Comparison of ENCODE assay signal across 2 cellular contexts in the genomic region with DNA sequence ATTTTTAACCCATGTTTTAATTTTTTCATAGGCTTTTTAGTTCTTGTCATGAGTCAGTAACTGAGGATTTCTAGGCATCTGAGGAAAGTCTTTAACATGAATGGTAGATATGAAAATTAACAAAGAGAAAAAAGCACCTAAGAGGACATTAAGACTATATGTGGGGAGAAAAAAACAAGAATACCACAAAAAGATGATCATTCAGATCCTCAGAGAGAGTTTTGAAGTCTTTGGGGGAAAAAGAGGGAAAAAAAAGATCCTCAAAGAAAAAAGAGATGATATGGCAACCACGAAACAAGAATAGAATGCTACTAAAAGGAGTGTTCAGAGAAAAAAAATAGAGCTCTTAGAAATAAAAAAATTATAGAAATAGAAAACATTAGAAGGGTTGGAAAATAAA.
A peak's percentile ranks its signal among the peaks of the same experiment; 100 is the strongest.
TF ChIP-seq lines count a peak whose summit lies in the region.

No MANE protein-coding gene starts in this region.

TF ChIP-seq in HepG2, 621 proteins besides CTCF, POLR2A, EP300 and RAD21:
- TF ChIP-seq ETV5 (CRISPR knock-in tag; IDR thresholded peaks at IDR 0.05; ENCODE audit: borderline replicate concordance) (no peak), ZNF777 (CRISPR knock-in tag; IDR thresholded peaks at IDR 0.05) (no peak), ATF7 (IDR thresholded peaks at IDR 0.05) (peak; percentile 25; the same call in 1 of the 2 replicates), ATF7 (CRISPR knock-in tag; IDR thresholded peaks at IDR 0.05) (no peak), ZNF556 (CRISPR knock-in tag; IDR thresholded peaks at IDR 0.05; ENCODE audit: borderline replicate concordance) (no peak), SMARCE1 (IDR thresholded peaks at IDR 0.05; ENCODE audit: borderline replicate concordance) (no peak)
- TF ChIP-seq, protein P1, sequence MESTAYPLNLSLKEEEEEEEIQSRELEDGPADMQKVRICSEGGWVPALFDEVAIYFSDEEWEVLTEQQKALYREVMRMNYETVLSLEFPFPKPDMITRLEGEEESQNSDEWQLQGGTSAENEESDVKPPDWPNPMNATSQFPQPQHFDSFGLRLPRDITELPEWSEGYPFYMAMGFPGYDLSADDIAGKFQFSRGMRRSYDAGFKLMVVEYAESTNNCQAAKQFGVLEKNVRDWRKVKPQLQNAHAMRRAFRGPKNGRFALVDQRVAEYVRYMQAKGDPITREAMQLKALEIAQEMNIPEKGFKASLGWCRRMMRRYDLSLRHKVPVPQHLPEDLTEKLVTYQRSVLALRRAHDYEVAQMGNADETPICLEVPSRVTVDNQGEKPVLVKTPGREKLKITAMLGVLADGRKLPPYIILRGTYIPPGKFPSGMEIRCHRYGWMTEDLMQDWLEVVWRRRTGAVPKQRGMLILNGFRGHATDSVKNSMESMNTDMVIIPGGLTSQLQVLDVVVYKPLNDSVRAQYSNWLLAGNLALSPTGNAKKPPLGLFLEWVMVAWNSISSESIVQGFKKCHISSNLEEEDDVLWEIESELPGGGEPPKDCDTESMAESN (CRISPR knock-in tag; conservative IDR thresholded peaks at IDR 0.05) = no peak

TF ChIP-seq in K562, 482 proteins besides CTCF, POLR2A, EP300 and RAD21:
- TF ChIP-seq, protein P2, sequence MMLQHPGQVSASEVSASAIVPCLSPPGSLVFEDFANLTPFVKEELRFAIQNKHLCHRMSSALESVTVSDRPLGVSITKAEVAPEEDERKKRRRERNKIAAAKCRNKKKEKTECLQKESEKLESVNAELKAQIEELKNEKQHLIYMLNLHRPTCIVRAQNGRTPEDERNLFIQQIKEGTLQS (IDR thresholded peaks at IDR 0.05) = peak; percentile 56
- TF ChIP-seq, protein P2 (CRISPR knock-in tag; conservative IDR thresholded peaks at IDR 0.05) = no peak
- TF ChIP-seq, protein P3, sequence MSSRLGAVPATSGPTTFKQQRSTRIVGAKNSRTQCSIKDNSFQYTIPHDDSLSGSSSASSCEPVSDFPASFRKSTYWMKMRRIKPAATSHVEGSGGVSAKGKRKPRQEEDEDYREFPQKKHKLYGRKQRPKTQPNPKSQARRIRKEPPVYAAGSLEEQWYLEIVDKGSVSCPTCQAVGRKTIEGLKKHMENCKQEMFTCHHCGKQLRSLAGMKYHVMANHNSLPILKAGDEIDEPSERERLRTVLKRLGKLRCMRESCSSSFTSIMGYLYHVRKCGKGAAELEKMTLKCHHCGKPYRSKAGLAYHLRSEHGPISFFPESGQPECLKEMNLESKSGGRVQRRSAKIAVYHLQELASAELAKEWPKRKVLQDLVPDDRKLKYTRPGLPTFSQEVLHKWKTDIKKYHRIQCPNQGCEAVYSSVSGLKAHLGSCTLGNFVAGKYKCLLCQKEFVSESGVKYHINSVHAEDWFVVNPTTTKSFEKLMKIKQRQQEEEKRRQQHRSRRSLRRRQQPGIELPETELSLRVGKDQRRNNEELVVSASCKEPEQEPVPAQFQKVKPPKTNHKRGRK (tag; IDR thresholded peaks at IDR 0.05) = peak; percentile 91
- TF ChIP-seq NCOR1 (IDR thresholded peaks at IDR 0.05) (no peak), ZNF174 (CRISPR knock-in tag; IDR thresholded peaks at IDR 0.05) (no peak), CEBPG (CRISPR knock-in tag; IDR thresholded peaks at IDR 0.05) (no peak), CEBPG (tag; conservative IDR thresholded peaks at IDR 0.05 in 1 of 2, IDR thresholded peaks at IDR 0.05 in 1 of 2) (0 out of 4 replicates have a peak, but pooled peaks of 1 of the 2 experiments have one; percentile 6)
